In genomic region chr20:9392892-9393857, GRCh38 we compare ENCODE assay signal across 9 cellular contexts.
A peak's percentile ranks its signal among the peaks of the same experiment; 100 is the strongest.
DNase-seq lines count a peak whose midpoint lies in the region; ATAC-seq, FAIRE-seq and TF ChIP-seq lines count a peak whose summit lies in the region.
"Had no signal": no experiment of that assay in that cellular context is flagged by ENCODE, and none has a peak within 500 bp of the region (broad histone marks: within the 10 kb centered on the region; RNA-seq: fewer than 3 reads in every experiment).

No MANE protein-coding gene starts in this region.

- in situ Hi-C loops in transverse colon (cut with MboI; ENCODE audit: low pct_ligation_motif_present in 1 of 4, low pct_unique_long_range_greater_than_20kb in 1 of 4, low sequenced_read_pairs in 3 of 4) = no loop called here

- no peaks in the 10 kb centered on the region for H3K4me1 ChIP-seq in kidney (ENCODE audit: control insufficient read depth in 1 of 2, insufficient read depth in 1 of 2, low read depth in 1 of 2, low read length in 2 of 2)
- H3K4me1 ChIP-seq in transverse colon = peaks cover 0 to 18% (median 8%) of the 10 kb centered on the region in 4 donors

- TF ChIP-seq POLR2A in transverse colon (IDR thresholded peaks at IDR 0.05) = no peak

- DNase-seq in NCI-H524 (lab: John Stamatoyannopoulos, UW) (peak; percentile 57 to 81), NCI-H524 treated with DMSO at 0.1 percent for 48 hours (lab: John Stamatoyannopoulos, UW) (no peak), NCI-H774 (lab: John Stamatoyannopoulos, UW) (peak; percentile 51), bronchial epithelial cell (ENCODE audit: low read depth) (peak; percentile 47), kidney (peak; percentile 74), transverse colon (peak; percentile 46)
- DNase-seq: activated naive CD8-positive, alpha-beta T cell treated with anti-CD3 and anti-CD28 coated beads, Interleukin-2, amount 10 ng/mL, durations not matched to agents 7 days and 5 days had no signal

- 51 to 54% methylated on average over 2 to 4 of the region's 4 CpGs for WGBS in transverse colon (ENCODE audit: low coverage in 1 of 2), 2 donors

- no peak for FAIRE-seq in bronchial epithelial cell (lab: Jason Lieb, UNC)
- FAIRE-seq in kidney (lab: Jason Lieb, UNC) = no peak

- ATAC-seq in HG03280 (IDR thresholded peaks at IDR 0.05; ENCODE audit: unreplicated experiment) (peak; percentile 57), GM21786 (IDR thresholded peaks at IDR 0.05; ENCODE audit: unreplicated experiment) (no peak)

- TF ChIP-seq EP300 in transverse colon (IDR thresholded peaks at IDR 0.05; ENCODE audit: low read depth) = no peak

- H3K4me3 ChIP-seq in bronchial epithelial cell (ENCODE audit: low read depth, low read length) = no peak overlapping the region
- no peak overlapping the region for H3K4me3 ChIP-seq in kidney (ENCODE audit: low read length in 2 of 2)
- H3K4me3 ChIP-seq in transverse colon = no peak overlapping the region

- H3K36me3 ChIP-seq in bronchial epithelial cell (ENCODE audit: control insufficient read depth, insufficient read depth, low read length) (no peaks in the 10 kb centered on the region), kidney (ENCODE audit: control insufficient read depth in 1 of 2, insufficient read depth in 2 of 2, low read length in 2 of 2) (no peaks in the 10 kb centered on the region), transverse colon (peaks cover 0 to 13% (median 0%) of the 10 kb centered on the region in 4 donors)

- H3K27me3 ChIP-seq in bronchial epithelial cell (ENCODE audit: control insufficient read depth, insufficient read depth, low read length) (no peaks in the 10 kb centered on the region), transverse colon (no peaks in the 10 kb centered on the region)

- H3K27ac ChIP-seq in kidney (ENCODE audit: low read depth in 2 of 2, low read length in 2 of 2) (no peak overlapping the region), transverse colon (no peak overlapping the region)

- no peak overlapping the region for H3K9ac ChIP-seq in kidney (ENCODE audit: low read length in 2 of 2)

- H3K9me3 ChIP-seq in kidney (ENCODE audit: control insufficient read depth in 1 of 2, low read length in 2 of 2) = no peaks in the 10 kb centered on the region
- H3K9me3 ChIP-seq in transverse colon = no peaks in the 10 kb centered on the region

- peak; percentile 93 for TF ChIP-seq CTCF in bronchial epithelial cell (IDR thresholded peaks at IDR 0.05; ENCODE audit: insufficient read depth, low read length, severe bottlenecking)
- peak; percentile 63 for TF ChIP-seq CTCF in kidney (IDR thresholded peaks at IDR 0.05; ENCODE audit: borderline replicate concordance, extremely low read depth, insufficient read depth)
- peak; percentile 35 to 52 (median 49) for TF ChIP-seq CTCF in transverse colon (IDR thresholded peaks at IDR 0.05)

- intact Hi-C loops in kidney (cut with DNase I) (no loop called here), transverse colon (cut with DNase I; ENCODE audit: low total_unique reads) (no loop called here)
